ENCODE assay signal across 17 cellular contexts in genomic region chr1:39165049-39165448, GRCh38. TPM values are rescaled to one million over a fixed set of nuclear protein-coding genes. Genes with fewer than 3 reads are reported as not detected.
DNase-seq lines count a peak whose midpoint lies in the region; ATAC-seq, FAIRE-seq and TF ChIP-seq lines count a peak whose summit lies in the region.
"Had no signal": no experiment of that assay in that cellular context is flagged by ENCODE, and none has a peak within 500 bp of the region (broad histone marks: within the 10 kb centered on the region; RNA-seq: fewer than 3 reads in every experiment).

No MANE protein-coding gene starts in this region.

- H3K9me3 ChIP-seq in AG04450 (ENCODE audit: control insufficient read depth, insufficient read depth, low read length) (no peaks in the 10 kb centered on the region), muscle layer of colon (ENCODE audit: low read length) (no peaks in the 10 kb centered on the region)
- H3K9me3 ChIP-seq: pancreas had no signal

- H3K36me3 ChIP-seq in muscle layer of colon (ENCODE audit: insufficient read depth, low read length), result no peaks in the 10 kb centered on the region
- H3K36me3 ChIP-seq: pancreas had no signal

- peaks cover 38% of the 10 kb centered on the region for H3K4me1 ChIP-seq in muscle layer of colon (ENCODE audit: insufficient read depth, low read length)

- H3K27ac ChIP-seq in AG04450 (ENCODE audit: low read depth, low read length) (peak overlapping the region; percentile 1), muscle layer of colon (ENCODE audit: low read depth, low read length) (peak overlapping the region; percentile 28)
- H3K27ac ChIP-seq: pancreas had no signal

- DNase-seq in AG04450 (ENCODE audit: low read depth, low spot score) (no peak), NCI-H226 (peak; percentile 22), fibroblast of pulmonary artery (ENCODE audit: low read depth) (peak; percentile 73), GM19239 (ENCODE audit: insufficient read length, low spot score) (no peak), NCI-H82 (lab: John Stamatoyannopoulos, UW) (no peak), GM19240 (ENCODE audit: insufficient read length, low spot score) (no peak)
- DNase-seq in activated T-cell treated with anti-CD3 and anti-CD28 coated beads, Interleukin-2, amount 50 U/mL, for 4 hours, result no peak
- DNase-seq: DMS79; NCI-H187 treated with DMSO at 0.1 percent for 48 hours; NCI-H774; pancreas; SIG-M5; stimulated activated CD4-positive, alpha-beta T cell treated with anti-CD3 and anti-CD28 coated beads, Interleukin-1b, Interleukin-23, amount 100 ng/mL, for 48 hours; stimulated activated CD8-positive, alpha-beta memory T cell treated with anti-CD3 and anti-CD28 coated beads, Interleukin-4, amount 100 ng/mL, for 48 hours had no signal

- no peak for FAIRE-seq in GM19239 (lab: Jason Lieb, UNC)
- FAIRE-seq: pancreas, urothelium cell line had no signal

- no peak overlapping the region for H3K4me3 ChIP-seq in AG04450 (ENCODE audit: low read depth, low read length)
- no peak overlapping the region for H3K4me3 ChIP-seq in fibroblast of pulmonary artery (replicated peaks; ENCODE audit: low read depth, low read length)
- no peak overlapping the region for H3K4me3 ChIP-seq in muscle layer of colon (ENCODE audit: low read depth in 1 of 2, low read length in 2 of 2)
- H3K4me3 ChIP-seq: lung, pancreas had no signal

- H3K9me3 Mint-ChIP-seq in activated T-cell treated with anti-CD3 and anti-CD28 coated beads, Interleukin-2, amount 50 U/mL, for 4 hours, result no peaks in the 10 kb centered on the region

- H3K36me3 Mint-ChIP-seq in activated T-cell treated with anti-CD3 and anti-CD28 coated beads, Interleukin-2, amount 50 U/mL, for 4 hours (ENCODE audit: insufficient read depth), result no peaks in the 10 kb centered on the region

- no peak overlapping the region for H3K9ac ChIP-seq in muscle layer of colon (ENCODE audit: low read length)

- H3K4me3 Mint-ChIP-seq in activated T-cell treated with anti-CD3 and anti-CD28 coated beads, Interleukin-2, amount 50 U/mL, for 4 hours, result no peak overlapping the region

- H3K4me1 Mint-ChIP-seq in activated T-cell treated with anti-CD3 and anti-CD28 coated beads, Interleukin-2, amount 50 U/mL, for 4 hours (ENCODE audit: low read depth), result no peaks in the 10 kb centered on the region

- CTCF ChIA-PET in AG04450 (lab: Charles Lee), result interaction anchor here (1.3 to 1.5 kb wide), 2 partner anchors 27 to 66 kb away, joined by 4 to 11 read pairs; no protein-coding TSS in a partner anchor

- H3K27me3 ChIP-seq in AG04450 (ENCODE audit: control insufficient read depth, insufficient read depth, low read length) (no peaks in the 10 kb centered on the region), muscle layer of colon (ENCODE audit: control insufficient read depth in 1 of 2, insufficient read depth in 2 of 2, low read length in 2 of 2) (no peaks in the 10 kb centered on the region)
- H3K27me3 ChIP-seq: pancreas had no signal

- TF ChIP-seq CTCF in AG04450 (IDR thresholded peaks at IDR 0.05; ENCODE audit: low read depth, low read length) (no peak), fibroblast of pulmonary artery (IDR thresholded peaks at IDR 0.05; ENCODE audit: low read length, missing control alignments) (no peak)

- H3K27me3 Mint-ChIP-seq in activated T-cell treated with anti-CD3 and anti-CD28 coated beads, Interleukin-2, amount 50 U/mL, for 4 hours (ENCODE audit: low read depth), result peaks cover 2% of the 10 kb centered on the region

- no peak for ATAC-seq in activated T-cell treated with anti-CD3 and anti-CD28 coated beads, Interleukin-2, amount 50 U/mL, for 4 hours

- POLR2A ChIA-PET in AG04450 (lab: Yijun Ruan, JAX), result interaction anchor here (0.6 kb wide), 2 partner anchors 29 to 233 kb away, joined by 3 to 4 read pairs; no protein-coding TSS in a partner anchor

RNA-seq across cellular contexts. Expression of gene MACF1, which starts 39.4 kb away (rescaled TPM):
- 118 and 121 TPM in 2 replicates for polyA plus RNA-seq in AG04450 (2011; rRNA removed)
- 470 and 541 TPM in 2 replicates for polyA minus RNA-seq in AG04450 (2011; rRNA and poly(A)+ RNA removed)
- 100 to 1,000 TPM; 104 to 128 (median 120) TPM for total RNA-seq in activated T-cell treated with anti-CD3 and anti-CD28 coated beads, Interleukin-2, amount 50 U/mL, for 4 hours

Comparison
In these comparisons a context has a peak if more than half of its experiments do, and no peak if none do; other contexts are left out.
1. DNase-seq: peak in NCI-H226 (single experiment) and fibroblast of pulmonary artery (single experiment); none in AG04450 (single experiment), GM19239 (single experiment), activated T-cell treated with anti-CD3 and anti-CD28 coated beads, Interleukin-2, amount 50 U/mL, for 4 hours (single experiment), NCI-H82 (single experiment) and GM19240 (single experiment).